In genomic region chr3:56790016-56790950, GRCh38 we compare ENCODE assay signal across 12 cellular contexts. TPM values are rescaled to one million over a fixed set of nuclear protein-coding genes. Genes with fewer than 3 reads are reported as not detected.
DNase-seq lines count a peak whose midpoint lies in the region; ATAC-seq and FAIRE-seq lines count a peak whose summit lies in the region.
"Had no signal": no experiment of that assay in that cellular context is flagged by ENCODE, and none has a peak within 500 bp of the region (broad histone marks: within the 10 kb centered on the region; RNA-seq: fewer than 3 reads in every experiment).

No MANE protein-coding gene starts in this region.

- H3K27me3 ChIP-seq in effector memory CD4-positive, alpha-beta T cell (replicated peaks; ENCODE audit: control insufficient read depth, insufficient read depth, low read length, poor library complexity, severe bottlenecking) = no peaks in the 10 kb centered on the region
- no peaks in the 10 kb centered on the region for H3K27me3 ChIP-seq in small intestine (ENCODE audit: control insufficient read depth in 2 of 2, insufficient read depth in 2 of 2, low read length in 2 of 2)

- FAIRE-seq in small intestine (lab: Jason Lieb, UNC) = no peak
- FAIRE-seq: endometrium had no signal

- peaks cover 80% of the 10 kb centered on the region for H3K4me1 ChIP-seq in effector memory CD4-positive, alpha-beta T cell (ENCODE audit: control insufficient read depth, insufficient read depth, low read length, poor library complexity, severe bottlenecking)
- H3K4me1 ChIP-seq in small intestine (ENCODE audit: control insufficient read depth in 2 of 2, insufficient read depth in 1 of 2, low read depth in 1 of 2, low read length in 1 of 2) = peaks cover 0 to 6% of the 10 kb centered on the region in 2 donors

- no peak overlapping the region for H3K4me3 ChIP-seq in effector memory CD4-positive, alpha-beta T cell (ENCODE audit: insufficient read depth, low read depth, low read length, poor library complexity, severe bottlenecking)
- no peak overlapping the region for H3K4me3 ChIP-seq in small intestine (ENCODE audit: low read depth in 1 of 2, low read length in 2 of 2)

- no peaks in the 10 kb centered on the region for H3K36me3 ChIP-seq in effector memory CD4-positive, alpha-beta T cell (ENCODE audit: control insufficient read depth, insufficient read depth, low read length)
- no peaks in the 10 kb centered on the region for H3K36me3 ChIP-seq in small intestine (ENCODE audit: control insufficient read depth in 2 of 2, insufficient read depth in 2 of 2, low read length in 2 of 2)

- peak overlapping the region; percentile 63 for H3K27ac ChIP-seq in effector memory CD4-positive, alpha-beta T cell (ENCODE audit: insufficient read depth, low read length, poor library complexity, severe bottlenecking)
- H3K27ac ChIP-seq in small intestine (ENCODE audit: low read depth in 1 of 2, low read length in 1 of 2) = peak overlapping the region; percentile 35 to 63

- peak; percentile 32 for ATAC-seq in HG02610 (IDR thresholded peaks at IDR 0.05; ENCODE audit: unreplicated experiment)
- ATAC-seq: SK-N-SH treated with all-trans-retinoic acid at 6 μM for 48 hours had no signal

- no peaks in the 10 kb centered on the region for H3K9me3 ChIP-seq in effector memory CD4-positive, alpha-beta T cell (ENCODE audit: control insufficient read depth, low read length)
- H3K9me3 ChIP-seq in small intestine (ENCODE audit: control insufficient read depth, low read depth) = no peaks in the 10 kb centered on the region

- DNase-seq in SKM-1 (lab: John Stamatoyannopoulos, UW; ENCODE audit: unreplicated experiment) (peak; percentile 53), small intestine (peak; percentile 42), HCEC 1CT (no peak), glomerular visceral epithelial cell (ENCODE audit: extremely low spot score) (no peak), NCI-H748 (lab: John Stamatoyannopoulos, UW; ENCODE audit: unreplicated experiment) (no peak)
- DNase-seq in effector memory CD4-positive, alpha-beta T cell = no peak
- DNase-seq: activated effector memory CD4-positive, alpha-beta T cell treated with Interleukin-2 at 50 U/mL for 16 hours; NCI-H2081 treated with DMSO at 0.1 percent for 48 hours; nucleus accumbens had no signal

- 59 to 78% (median 73%) methylated on average over 7 of the region's 7 CpGs for WGBS in small intestine, 3 donors

RNA-seq across cellular contexts. Expression of gene ARHGEF3, which starts 11.5 kb away (rescaled TPM):
- polyA plus RNA-seq in small intestine = 1 to 10 TPM; 1.6 to 9.0 (median 4.6) TPM

Comparison
In these comparisons a context has a peak if more than half of its experiments do, and no peak if none do; other contexts are left out.
1. DNase-seq: peak in SKM-1 (single experiment) and small intestine (single experiment); none in effector memory CD4-positive, alpha-beta T cell (0 of 3), HCEC 1CT (single experiment), glomerular visceral epithelial cell (single experiment) and NCI-H748 (single experiment).